In the genomic region with DNA sequence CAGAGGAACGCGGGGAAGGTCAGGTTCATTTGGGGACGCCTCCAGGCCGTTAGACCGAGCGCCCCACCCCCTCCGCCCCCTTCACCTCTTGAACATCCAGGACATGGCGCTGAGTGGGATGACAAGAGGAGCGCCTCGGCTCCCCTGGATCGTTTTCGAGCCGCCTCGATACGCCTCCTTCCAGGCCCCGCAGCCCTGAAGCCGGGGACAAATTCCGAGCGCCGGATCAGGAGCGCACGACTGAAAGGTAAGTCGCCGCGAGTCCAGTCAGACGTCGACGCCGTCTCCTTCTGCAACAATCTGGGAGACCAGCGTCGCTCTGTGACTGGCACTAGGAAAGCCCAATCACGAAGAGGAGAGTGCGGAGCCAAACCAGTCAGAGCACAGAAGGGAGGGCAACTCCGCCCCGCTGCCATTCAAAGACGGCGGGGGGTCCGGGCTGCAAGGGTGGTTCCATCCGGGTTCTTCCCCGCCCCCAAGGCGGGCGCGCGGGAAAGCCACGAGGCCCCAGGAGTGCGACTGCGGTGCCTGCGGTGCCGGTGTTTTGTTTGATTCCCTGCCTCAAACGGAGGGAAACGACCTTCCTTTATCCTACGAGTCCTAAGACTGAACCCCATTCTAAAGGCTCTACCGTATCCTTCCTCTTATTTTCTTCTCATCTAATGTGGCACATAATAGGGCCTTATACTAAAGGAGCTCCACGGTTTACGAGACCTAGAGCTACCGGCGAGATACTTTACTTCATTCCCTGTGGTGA, we compare ENCODE assay signal across 8 cellular contexts. TPM values are rescaled to one million over a fixed set of nuclear protein-coding genes. Genes with fewer than 3 reads are reported as not detected.
DNase-seq lines count a peak whose midpoint lies in the region; ATAC-seq and TF ChIP-seq lines count a peak whose summit lies in the region.

A gene with protein sequence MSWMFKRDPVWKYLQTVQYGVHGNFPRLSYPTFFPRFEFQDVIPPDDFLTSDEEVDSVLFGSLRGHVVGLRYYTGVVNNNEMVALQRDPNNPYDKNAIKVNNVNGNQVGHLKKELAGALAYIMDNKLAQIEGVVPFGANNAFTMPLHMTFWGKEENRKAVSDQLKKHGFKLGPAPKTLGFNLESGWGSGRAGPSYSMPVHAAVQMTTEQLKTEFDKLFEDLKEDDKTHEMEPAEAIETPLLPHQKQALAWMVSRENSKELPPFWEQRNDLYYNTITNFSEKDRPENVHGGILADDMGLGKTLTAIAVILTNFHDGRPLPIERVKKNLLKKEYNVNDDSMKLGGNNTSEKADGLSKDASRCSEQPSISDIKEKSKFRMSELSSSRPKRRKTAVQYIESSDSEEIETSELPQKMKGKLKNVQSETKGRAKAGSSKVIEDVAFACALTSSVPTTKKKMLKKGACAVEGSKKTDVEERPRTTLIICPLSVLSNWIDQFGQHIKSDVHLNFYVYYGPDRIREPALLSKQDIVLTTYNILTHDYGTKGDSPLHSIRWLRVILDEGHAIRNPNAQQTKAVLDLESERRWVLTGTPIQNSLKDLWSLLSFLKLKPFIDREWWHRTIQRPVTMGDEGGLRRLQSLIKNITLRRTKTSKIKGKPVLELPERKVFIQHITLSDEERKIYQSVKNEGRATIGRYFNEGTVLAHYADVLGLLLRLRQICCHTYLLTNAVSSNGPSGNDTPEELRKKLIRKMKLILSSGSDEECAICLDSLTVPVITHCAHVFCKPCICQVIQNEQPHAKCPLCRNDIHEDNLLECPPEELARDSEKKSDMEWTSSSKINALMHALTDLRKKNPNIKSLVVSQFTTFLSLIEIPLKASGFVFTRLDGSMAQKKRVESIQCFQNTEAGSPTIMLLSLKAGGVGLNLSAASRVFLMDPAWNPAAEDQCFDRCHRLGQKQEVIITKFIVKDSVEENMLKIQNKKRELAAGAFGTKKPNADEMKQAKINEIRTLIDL (minus strand): TSS at position 302 of the 757 bp plus-strand sequence. CDS start 197 bp downstream, at position 105.

- H3K27me3 Mint-ChIP-seq in Caco-2 (ENCODE audit: insufficient read depth, unreplicated experiment), result no peaks in the 10 kb centered on the region

- H4K20me1 ChIP-seq in OCI-LY1 (ENCODE audit: insufficient read depth, low read length), result no peaks in the 10 kb centered on the region

- H3K27ac ChIP-seq in HUES6 (ENCODE audit: low read depth, low read length) (0 out of 2 replicates have a peak within 1 kb of the TSS, but pooled peaks have one; percentile 42), OCI-LY1 (ENCODE audit: low read depth, low read length, poor library complexity, severe bottlenecking) (peak within 1 kb of the TSS; percentile 34)

- peaks cover 29% of the 10 kb centered on the region for H3K36me3 Mint-ChIP-seq in Caco-2 (ENCODE audit: insufficient read depth, unreplicated experiment)

- H3K9me2 ChIP-seq in OCI-LY1 (ENCODE audit: low read depth, low read length), result no peaks in the 10 kb centered on the region

- peak within 1 kb of the TSS; percentile 82 for H3K27ac Mint-ChIP-seq in Caco-2 (ENCODE audit: unreplicated experiment)

- H3K79me2 ChIP-seq in OCI-LY1 (ENCODE audit: insufficient read depth, low read length), result peaks cover 37% of the 10 kb centered on the region

- H3K9me3 Mint-ChIP-seq in Caco-2 (ENCODE audit: unreplicated experiment), result no peaks in the 10 kb centered on the region

- DNase-seq in Caco-2, result peak; percentile 97 to 98
- peak; percentile 85 for DNase-seq in activated T-cell treated with anti-CD3 and anti-CD28 coated beads for 1 hour (ENCODE audit: low read depth)
- peak; percentile 89 for DNase-seq in epidermal melanocyte (ENCODE audit: insufficient read length, low spot score)
- DNase-seq in middle frontal gyrus (ENCODE audit: extremely low spot score, low spot score), result peak; percentile 96
- DNase-seq in stimulated activated CD8-positive, alpha-beta memory T cell treated with anti-CD3 and anti-CD28 coated beads, Interleukin-2, amount 100 ng/mL, for 48 hours (ENCODE audit: low read depth in 2 of 2), result peak; percentile 80 to 82

- H3K36me3 ChIP-seq in Caco-2 (ENCODE audit: control insufficient read depth, insufficient read depth, low read length), result no peaks in the 10 kb centered on the region
- H3K36me3 ChIP-seq in HUES6 (ENCODE audit: control insufficient read depth, insufficient read depth, low read length), result peaks cover 23% of the 10 kb centered on the region
- H3K36me3 ChIP-seq in OCI-LY1 (ENCODE audit: insufficient read depth, low read length), result peaks cover 34% of the 10 kb centered on the region

- H3K9me3 ChIP-seq in Caco-2 (no peaks in the 10 kb centered on the region), HUES6 (ENCODE audit: control insufficient read depth, insufficient read depth, low read depth, low read length) (peaks cover 7% of the 10 kb centered on the region), OCI-LY1 (ENCODE audit: low read length) (no peaks in the 10 kb centered on the region)

- H3K4me3 Mint-ChIP-seq in Caco-2 (ENCODE audit: unreplicated experiment), result peak within 1 kb of the TSS; percentile 91

- CTCF ChIA-PET in Caco-2 (lab: Charles Lee), result no interaction called here

- H2AFZ ChIP-seq in OCI-LY1 (ENCODE audit: low read length), result peak within 1 kb of the TSS; percentile 90

- TF ChIP-seq CTCF in Caco-2 (IDR thresholded peaks at IDR 0.05; ENCODE audit: insufficient read depth in 1 of 2, low read depth in 1 of 2, low read length in 1 of 2, severe bottlenecking in 1 of 2, unreplicated experiment in 1 of 2), result no peak
- no peak for TF ChIP-seq CTCF in OCI-LY1 (IDR thresholded peaks at IDR 0.05; ENCODE audit: low read length)

- H3K4me3 ChIP-seq in Caco-2 (ENCODE audit: low read depth, low read length) (peak within 1 kb of the TSS; percentile 78), HUES6 (ENCODE audit: low read depth, low read length) (peak within 1 kb of the TSS; percentile 83), OCI-LY1 (ENCODE audit: low read depth, low read length, poor library complexity, severe bottlenecking) (peak within 1 kb of the TSS; percentile 67)

- peaks cover 5% of the 10 kb centered on the region for H3K4me1 Mint-ChIP-seq in Caco-2 (ENCODE audit: low read depth, unreplicated experiment)

- H3K9ac ChIP-seq in HUES6 (ENCODE audit: low read length), result peak within 1 kb of the TSS; percentile 78
- peak within 1 kb of the TSS; percentile 66 for H3K9ac ChIP-seq in OCI-LY1 (ENCODE audit: low read length)

- BruUV-seq in Caco-2 (replicated peaks; lab: Mats Ljungman, UMichigan), result no TSS peak

- intact Hi-C loops in Caco-2 (cut with micrococcal nuclease; ENCODE audit: unreplicated experiment), result loop anchor here (5.0 kb wide), 1 partner anchor 94 kb away; a partner anchor contains a TSS

- no peaks in the 10 kb centered on the region for H3K27me3 ChIP-seq in Caco-2 (replicated peaks; ENCODE audit: control insufficient read depth, insufficient read depth, low read length)
- H3K27me3 ChIP-seq in HUES6 (ENCODE audit: control insufficient read depth, insufficient read depth, low read length), result peaks cover 7% of the 10 kb centered on the region; the same call in 1 of the 2 replicates
- H3K27me3 ChIP-seq in OCI-LY1 (ENCODE audit: insufficient read depth, low read length), result no peaks in the 10 kb centered on the region

- peak within 1 kb of the TSS; percentile 89 for H3K4me2 ChIP-seq in OCI-LY1 (ENCODE audit: low read length)

- ATAC-seq in GM21390 (IDR thresholded peaks at IDR 0.05; ENCODE audit: unreplicated experiment), result peak; percentile 98

- POLR2A ChIA-PET in Caco-2 (lab: Charles Lee), result no interaction called here

- H3F3A ChIP-seq in OCI-LY1 (ENCODE audit: insufficient read depth, low read length), result 0 out of 2 replicates have a peak, but pooled peaks cover 6% of the 10 kb centered on the region

- H3K4me1 ChIP-seq in Caco-2, result peaks cover 15% of the 10 kb centered on the region
- no peaks in the 10 kb centered on the region for H3K4me1 ChIP-seq in HUES6 (ENCODE audit: control insufficient read depth, insufficient read depth, low read length)
- peaks cover 29% of the 10 kb centered on the region for H3K4me1 ChIP-seq in OCI-LY1 (ENCODE audit: insufficient read depth, low read length, severe bottlenecking)

RNA-seq across cellular contexts. Expression of the gene that starts here (rescaled TPM):
- total RNA-seq in Caco-2 (2022), result 50.2 and 53.0 TPM in 2 replicates

Comparison
In these comparisons a context has a peak if more than half of its experiments do, and no peak if none do; other contexts are left out.
1. Peak in every context shown above with its lines: DNase-seq, ATAC-seq, H3K4me3 ChIP-seq and H3K27ac ChIP-seq.